In the genomic region with DNA sequence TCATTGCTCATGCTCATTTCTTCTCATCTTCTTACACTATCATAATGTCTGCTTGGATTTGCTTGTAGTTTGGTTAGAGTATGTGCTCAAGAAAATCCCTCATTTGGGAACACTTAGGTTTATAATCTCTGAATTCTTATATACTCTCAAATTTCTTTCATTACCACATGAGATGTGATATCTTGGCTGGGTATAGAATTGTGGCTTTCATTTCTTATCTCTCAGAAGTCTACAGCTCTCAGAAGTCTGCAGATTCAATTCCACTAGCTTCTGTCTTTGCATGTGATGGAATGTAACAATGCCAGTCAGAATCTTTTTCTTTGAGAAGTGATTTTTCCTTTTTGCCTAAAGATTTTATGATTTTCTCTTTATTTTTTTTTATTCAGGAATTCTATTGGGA, we compare ENCODE assay signal across 37 cellular contexts. TPM values are rescaled to one million over a fixed set of nuclear protein-coding genes. Genes with fewer than 3 reads are reported as not detected.
"Had no signal": no experiment of that assay in that cellular context is flagged by ENCODE, and none has a peak within 500 bp of the region (broad histone marks: within the 10 kb centered on the region; RNA-seq: fewer than 3 reads in every experiment).

No MANE protein-coding gene starts in this region.

- ATAC-seq: activated naive CD4-positive, alpha-beta T cell treated with anti-CD3 and anti-CD28 coated beads, Interleukin-2, amount 50 U/mL, for 72 hours; activated naive CD8-positive, alpha-beta T cell treated with anti-CD3 and anti-CD28 coated beads, Interleukin-2, amount 50 U/mL, for 24 hours; activated T-cell treated with anti-CD3 and anti-CD28 coated beads, Interleukin-2, amount 50 U/mL, for 4 hours; activated T-cell treated with anti-CD3 and anti-CD28 coated beads, Interleukin-2, amount 50 U/mL, for 72 hours; activated T-helper 17 cell treated with anti-CD3 and anti-CD28 coated beads, Interleukin-2, amount 50 U/mL, for 72 hours; body of pancreas had no signal

- H3K36me3 ChIP-seq: adrenal gland, ascending aorta, brain microvascular endothelial cell, breast epithelium, cardiac muscle cell had no signal

- H3K4me1 ChIP-seq: adrenal gland, ascending aorta, body of pancreas, breast epithelium had no signal

- DNase-seq: activated effector memory CD4-positive, alpha-beta T cell treated with Interleukin-2 at 50 U/mL for 16 hours; activated gamma-delta T cell; activated gamma-delta T cell treated with Interleukin-2 at 50 U/mL for 16 hours; activated naive CD4-positive, alpha-beta T cell; activated naive CD4-positive, alpha-beta T cell treated with anti-CD3 and anti-CD28 coated beads for 36 hours; activated naive CD4-positive, alpha-beta T cell treated with anti-CD3 and anti-CD28 coated beads, Interleukin-2, amount 10 ng/mL, durations not matched to agents 7 days and 5 days; activated naive CD4-positive, alpha-beta T cell treated with anti-CD3 and anti-CD28 coated beads, Interleukin-2, amount 50 U/mL, for 16 hours; activated naive CD4-positive, alpha-beta T cell treated with Interleukin-2 at 50 U/mL for 16 hours; activated naive CD8-positive, alpha-beta T cell treated with anti-CD3 and anti-CD28 coated beads for 36 hours; activated naive CD8-positive, alpha-beta T cell treated with anti-CD3 and anti-CD28 coated beads, Interleukin-2, amount 10 ng/mL, durations not matched to agents 7 days and 5 days; activated naive CD8-positive, alpha-beta T cell treated with anti-CD3 and anti-CD28 coated beads, Interleukin-2, amount 50 U/mL, for 24 hours; activated T-cell treated with anti-CD3 and anti-CD28 coated beads, Interleukin-2, amount 50 U/mL, for 1 hour; activated T-cell treated with anti-CD3 and anti-CD28 coated beads, Interleukin-2, amount 50 U/mL, for 24 hours; activated T-cell treated with anti-CD3 and anti-CD28 coated beads, Interleukin-2, amount 50 U/mL, for 4 hours; activated T-cell treated with anti-CD3 and anti-CD28 coated beads, Interleukin-2, amount 50 U/mL, for 48 hours; activated T-cell treated with anti-CD3 and anti-CD28 coated beads, Interleukin-2, amount 50 U/mL, for 72 hours; adrenal gland; amniotic stem cell; amygdala; anterior cingulate cortex; aorta; body of pancreas; brain microvascular endothelial cell; caudate nucleus; central memory CD4-positive, alpha-beta T cell; cerebellar nuclear complex had no signal

- H3K4me3 ChIP-seq: adrenal gland, ascending aorta, body of pancreas, breast epithelium, cardiac muscle cell had no signal

- H3K27me3 ChIP-seq: adrenal gland, ascending aorta, body of pancreas, brain microvascular endothelial cell, breast epithelium, cardiac muscle cell had no signal

- FAIRE-seq: astrocyte had no signal

- H3K9me3 ChIP-seq: adrenal gland, body of pancreas, breast epithelium had no signal

- H3K27ac ChIP-seq: adrenal gland, ascending aorta, body of pancreas, brain microvascular endothelial cell, breast epithelium, cardiac muscle cell had no signal

RNA-seq across cellular contexts. Expression of a gene that starts 50.9 kb away (rescaled TPM):
- total RNA-seq: activated naive CD4-positive, alpha-beta T cell treated with anti-CD3 and anti-CD28 coated beads for 36 hours; activated naive CD8-positive, alpha-beta T cell treated with anti-CD3 and anti-CD28 coated beads for 36 hours; activated naive CD8-positive, alpha-beta T cell treated with anti-CD3 and anti-CD28 coated beads, Interleukin-2, amount 10 ng/mL, durations not matched to agents 7 days and 5 days; activated T-cell treated with anti-CD3 and anti-CD28 coated beads, Interleukin-2, amount 50 U/mL, for 4 hours; activated T-cell treated with anti-CD3 and anti-CD28 coated beads, Interleukin-2, amount 50 U/mL, for 72 hours; activated T-helper 1 cell treated with anti-CD3 and anti-CD28 coated beads, Interleukin-12 subunit alpha, Interleukin-12 subunit beta, Interleukin-2, Interleukin-4 antibody, amounts not matched to agents 30 ng/mL and 10 ng/mL and 1 ng/mL, durations not matched to agents 14 hours and 24 hours and 36 hours; activated T-helper 2 cell treated with anti-CD3 and anti-CD28 coated beads, Interferon-gamma antibody, Interleukin-2, Interleukin-4, amounts not matched to agents 10 μg/mL and 5 μg/mL and 100 μg/mL, durations not matched to agents 14 hours and 24 hours and 36 hours; adrenal gland; aorta; ascending aorta; bronchial epithelial cell; cardiac muscle cell; cardiac septum; chondrocyte had no signal
- polyA plus RNA-seq: adrenal gland, aorta, cardiac muscle cell had no signal
